In the genomic region with DNA sequence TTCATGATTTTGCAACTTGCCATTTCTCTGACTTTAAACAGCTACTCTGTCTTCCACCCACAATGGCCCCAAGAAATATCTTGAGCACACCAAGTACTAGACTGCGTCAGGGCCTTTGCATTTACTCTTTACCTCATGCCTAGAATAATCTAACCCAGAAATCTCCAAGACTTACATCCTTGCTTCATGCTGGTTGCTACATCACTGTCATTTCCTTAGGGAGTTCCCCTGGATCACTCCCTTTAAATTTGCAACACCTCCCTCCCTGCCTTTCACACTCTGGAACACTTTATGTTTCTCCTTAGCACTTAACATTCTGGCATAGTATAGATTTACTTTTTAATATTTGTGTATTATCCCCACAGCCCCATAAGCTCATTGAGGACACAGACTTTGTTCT, we compare ENCODE assay signal across 1 cellular context.
TF ChIP-seq lines count a peak whose summit lies in the region.

No MANE protein-coding gene starts in this region.

TF ChIP-seq in K562, 482 proteins besides CTCF, POLR2A, EP300 and RAD21 (continued from another document):
- no peak for TF ChIP-seq CEBPG (CRISPR knock-in tag; IDR thresholded peaks at IDR 0.05)
- TF ChIP-seq CEBPG (tag; conservative IDR thresholded peaks at IDR 0.05 in 1 of 2, IDR thresholded peaks at IDR 0.05 in 1 of 2) = peak in 1 of 2 experiments; percentile 22; a peak in 1 of 4 replicates
- TF ChIP-seq ZNF79 (CRISPR knock-in tag; IDR thresholded peaks at IDR 0.05; ENCODE audit: low read depth) = no peak
